ENCODE assay signal across 8 cellular contexts in the genomic region with DNA sequence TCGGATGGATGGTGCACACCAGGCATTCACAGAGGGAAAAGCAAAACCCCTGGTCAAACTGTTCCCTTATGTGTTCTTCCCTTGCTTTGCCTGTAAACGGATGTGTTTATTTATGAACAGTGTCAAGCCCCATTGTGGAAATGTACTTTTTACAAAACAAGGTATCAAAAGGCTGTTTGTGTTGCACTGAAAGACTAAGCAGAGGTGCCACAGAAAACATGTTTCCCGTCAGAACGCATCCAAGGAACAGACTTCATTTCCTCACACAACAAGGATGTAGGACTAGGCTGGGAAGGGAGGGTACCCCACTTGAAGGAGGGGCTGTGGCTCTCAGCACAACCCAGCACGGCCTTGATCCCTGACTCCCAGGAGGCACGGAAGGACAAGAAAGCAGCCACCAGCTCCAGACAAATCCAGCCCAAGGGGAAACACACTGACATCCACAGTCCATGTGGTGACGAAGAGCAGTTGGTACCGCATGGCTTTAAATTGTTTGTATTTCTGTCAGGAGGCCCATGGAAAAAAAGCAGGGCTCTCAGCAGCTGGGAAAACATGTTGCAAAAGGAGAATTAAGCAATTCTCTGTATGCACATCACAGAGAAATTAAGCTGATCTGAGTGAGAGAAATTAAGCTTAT.
DNase-seq lines count a peak whose midpoint lies in the region; ATAC-seq and TF ChIP-seq lines count a peak whose summit lies in the region.

No MANE protein-coding gene starts in this region.

- no peak for TF ChIP-seq POLR2A in gastroesophageal sphincter (IDR thresholded peaks at IDR 0.05)

- peaks cover 76% of the 10 kb centered on the region for H3K4me1 Mint-ChIP-seq in T-helper 17 cell

- peaks cover 38 to 100% (median 67%) of the 10 kb centered on the region in 3 donors for H3K4me1 ChIP-seq in gastroesophageal sphincter

- peaks cover 8% of the 10 kb centered on the region for H3K36me3 Mint-ChIP-seq in T-helper 17 cell (ENCODE audit: low read depth)

- TF ChIP-seq EP300 in gastroesophageal sphincter (IDR thresholded peaks at IDR 0.05): peak; percentile 33

- peak overlapping the region; percentile 93 to 100 (median 96) for H3K27ac ChIP-seq in gastroesophageal sphincter

- TF ChIP-seq CTCF in gastroesophageal sphincter (IDR thresholded peaks at IDR 0.05): no peak

- no peaks in the 10 kb centered on the region for H3K27me3 Mint-ChIP-seq in T-helper 17 cell

- H3K27ac Mint-ChIP-seq in T-helper 17 cell: peak overlapping the region; percentile 99

- intact Hi-C loops in sciatic nerve (cut with DNase I): no loop called here

- H3K36me3 ChIP-seq in gastroesophageal sphincter: no peaks in the 10 kb centered on the region

- DNase-seq in GM03348 (ENCODE audit: low spot score): peak; percentile 48
- no peak for DNase-seq in T-helper 17 cell
- no peak for DNase-seq in sciatic nerve (ENCODE audit: low spot score)
- DNase-seq in activated CD4-positive, CD25-positive, alpha-beta regulatory T cell treated with anti-CD3 and anti-CD28 coated beads, Interleukin-2, amount 50 U/mL, for 72 hours: no peak
- no peak for DNase-seq in DMS 273 (lab: John Stamatoyannopoulos, UW; ENCODE audit: unreplicated experiment)
- no peak for DNase-seq in DMS153 (lab: John Stamatoyannopoulos, UW)

- WGBS in gastroesophageal sphincter (ENCODE audit: low coverage in 1 of 2), 2 donors: 0 to 3% methylated on average over 2 to 7 of the region's 8 CpGs

- ATAC-seq in T-helper 17 cell: no peak
- peak; percentile 40 for ATAC-seq in gastroesophageal sphincter
- ATAC-seq in sciatic nerve: peak; percentile 65
- no peak for ATAC-seq in HG03139 (IDR thresholded peaks at IDR 0.05; ENCODE audit: unreplicated experiment)

- H3K9me3 ChIP-seq in T-helper 17 cell (ENCODE audit: control insufficient read depth, low read length, poor library complexity, severe bottlenecking) (no peaks in the 10 kb centered on the region), gastroesophageal sphincter (no peaks in the 10 kb centered on the region)

- peak overlapping the region; percentile 94 for H3K4me3 Mint-ChIP-seq in T-helper 17 cell

- H3K27me3 ChIP-seq in gastroesophageal sphincter: no peaks in the 10 kb centered on the region

- peak overlapping the region in 1 of 2 donors; percentile 55 for H3K4me3 ChIP-seq in gastroesophageal sphincter

Comparison
In these comparisons a context has a peak if more than half of its experiments do, and no peak if none do; other contexts are left out.
1. ATAC-seq: peak in gastroesophageal sphincter (single experiment) and sciatic nerve (single experiment); none in T-helper 17 cell (single experiment) and HG03139 (single experiment).